17 cellular contexts compared by ENCODE assay signal in genomic region chr4:122909683-122910082, GRCh38. TPM values are rescaled to one million over a fixed set of nuclear protein-coding genes. Genes with fewer than 3 reads are reported as not detected.
DNase-seq lines count a peak whose midpoint lies in the region; FAIRE-seq and TF ChIP-seq lines count a peak whose summit lies in the region.
"Had no signal": no experiment of that assay in that cellular context is flagged by ENCODE, and none has a peak within 500 bp of the region (broad histone marks: within the 10 kb centered on the region; RNA-seq: fewer than 3 reads in every experiment).

No MANE protein-coding gene starts in this region.

- TF ChIP-seq CTCF in keratinocyte (optimal IDR thresholded peaks at IDR 0.05 in 1 of 3, IDR thresholded peaks at IDR 0.05 in 1 of 3, conservative IDR thresholded peaks at IDR 0.05 in 1 of 3; ENCODE audit: extremely low read depth in 1 of 3, insufficient read depth in 2 of 3, low read length in 3 of 3) (no peak), Caco-2 (IDR thresholded peaks at IDR 0.05; ENCODE audit: insufficient read depth in 1 of 2, low read depth in 1 of 2, low read length in 1 of 2, severe bottlenecking in 1 of 2, unreplicated experiment in 1 of 2) (no peak)

- intact Hi-C loops in Caco-2 (cut with micrococcal nuclease; ENCODE audit: unreplicated experiment), result loop anchor here (5.0 kb wide), 1 partner anchor 52 kb away; no protein-coding TSS in a partner anchor
- intact Hi-C loops in activated CD4-positive, alpha-beta T cell treated with anti-CD3 and anti-CD28 coated beads, Interleukin-2, amount 10 ng/mL, durations not matched to agents 24 days and 14 days (cut with micrococcal nuclease), result no loop called here

- no peaks in the 10 kb centered on the region for H3K27me3 ChIP-seq in GM23248 (replicated peaks; ENCODE audit: insufficient read depth)
- no peaks in the 10 kb centered on the region for H3K27me3 ChIP-seq in keratinocyte (ENCODE audit: control insufficient read depth, extremely low read depth, insufficient read depth, low read length)
- no peaks in the 10 kb centered on the region for H3K27me3 ChIP-seq in mesenchymal stem cell (ENCODE audit: control insufficient read depth in 1 of 2, insufficient read depth in 1 of 2, low read length in 2 of 2)
- H3K27me3 ChIP-seq in Caco-2 (replicated peaks; ENCODE audit: control insufficient read depth, insufficient read depth, low read length), result no peaks in the 10 kb centered on the region
- H3K27me3 ChIP-seq: BLaER1 had no signal

- H3K4me3 Mint-ChIP-seq in Caco-2 (ENCODE audit: unreplicated experiment), result no peak overlapping the region
- H3K4me3 Mint-ChIP-seq in activated CD4-positive, alpha-beta T cell treated with anti-CD3 and anti-CD28 coated beads, Interleukin-2, amount 10 ng/mL, durations not matched to agents 24 days and 14 days, result no peak overlapping the region
- H3K4me3 Mint-ChIP-seq: CD8-positive, alpha-beta memory T cell had no signal

- no peak overlapping the region for H4K8ac ChIP-seq in mesenchymal stem cell (ENCODE audit: low read length)

- in situ Hi-C loops in GM23248 (cut with MboI), result loop anchor here (10.0 kb wide), 1 partner anchor 155 kb away; no protein-coding TSS in a partner anchor

- H4K20me1 ChIP-seq in GM23248 (ENCODE audit: insufficient read depth) (no peaks in the 10 kb centered on the region), keratinocyte (ENCODE audit: control insufficient read depth, extremely low read depth, insufficient read depth, low read length) (no peaks in the 10 kb centered on the region)
- H4K20me1 ChIP-seq: BLaER1 had no signal

- H3K27ac Mint-ChIP-seq in Caco-2 (ENCODE audit: unreplicated experiment), result no peak overlapping the region
- no peak overlapping the region for H3K27ac Mint-ChIP-seq in activated CD4-positive, alpha-beta T cell treated with anti-CD3 and anti-CD28 coated beads, Interleukin-2, amount 10 ng/mL, durations not matched to agents 24 days and 14 days
- H3K27ac Mint-ChIP-seq: CD8-positive, alpha-beta memory T cell had no signal

- H3K36me3 ChIP-seq in GM23248 (ENCODE audit: low read depth), result no peaks in the 10 kb centered on the region
- H3K36me3 ChIP-seq in keratinocyte (ENCODE audit: control insufficient read depth in 2 of 2, extremely low read depth in 1 of 2, insufficient read depth in 2 of 2, low read length in 2 of 2), result no peaks in the 10 kb centered on the region
- H3K36me3 ChIP-seq in mesenchymal stem cell (ENCODE audit: control insufficient read depth in 1 of 2, insufficient read depth in 2 of 2, low read depth in 1 of 2, low read length in 2 of 2), result peaks cover 0 to 14% of the 10 kb centered on the region in 2 experiments
- H3K36me3 ChIP-seq in Caco-2 (ENCODE audit: control insufficient read depth, insufficient read depth, low read length), result no peaks in the 10 kb centered on the region
- H3K36me3 ChIP-seq: BLaER1 had no signal

- dilution Hi-C loops in keratinocyte (cut with MboI; ENCODE audit: extremely low pct_ligation_motif_present, low sequenced_read_pairs), result loop anchor here (25.0 kb wide), 1 partner anchor 147 kb away; no protein-coding TSS in a partner anchor

- H3F3A ChIP-seq in GM23248 (ENCODE audit: insufficient read depth), result peaks cover 95% of the 10 kb centered on the region

- no TSS peak for BruUV-seq in Caco-2 (replicated peaks; lab: Mats Ljungman, UMichigan)

- no peaks in the 10 kb centered on the region for H3K9me2 ChIP-seq in GM23248 (ENCODE audit: insufficient read depth)

- peaks cover 1% of the 10 kb centered on the region for H3K79me1 ChIP-seq in mesenchymal stem cell (replicated peaks; ENCODE audit: low read length, poor library complexity, severe bottlenecking)

- no peaks in the 10 kb centered on the region for H3K4me1 Mint-ChIP-seq in Caco-2 (ENCODE audit: low read depth, unreplicated experiment)
- H3K4me1 Mint-ChIP-seq in activated CD4-positive, alpha-beta T cell treated with anti-CD3 and anti-CD28 coated beads, Interleukin-2, amount 10 ng/mL, durations not matched to agents 24 days and 14 days, result peaks cover 5% of the 10 kb centered on the region
- H3K4me1 Mint-ChIP-seq: CD8-positive, alpha-beta memory T cell had no signal

- 83 to 93% methylated on average over 2 of the region's 2 CpGs for WGBS in GM23248 (ENCODE audit: low coverage in 1 of 2, low lambda C conversion rate in 2 of 2, missing lambda C conversion rate in 2 of 2), 2 experiments
- WGBS in mesenchymal stem cell, result no CpG with 5 or more reads among the region's 2 CpGs

- H3K18ac ChIP-seq in mesenchymal stem cell (ENCODE audit: low read depth in 1 of 2, low read length in 2 of 2), result no peak overlapping the region

- H3K9me3 Mint-ChIP-seq in Caco-2 (ENCODE audit: unreplicated experiment), result no peaks in the 10 kb centered on the region
- no peaks in the 10 kb centered on the region for H3K9me3 Mint-ChIP-seq in activated CD4-positive, alpha-beta T cell treated with anti-CD3 and anti-CD28 coated beads, Interleukin-2, amount 10 ng/mL, durations not matched to agents 24 days and 14 days
- H3K9me3 Mint-ChIP-seq: CD8-positive, alpha-beta memory T cell had no signal

- H4K91ac ChIP-seq in mesenchymal stem cell (ENCODE audit: low read length), result no peak overlapping the region

- H3K4me3 ChIP-seq in GM23248 (no peak overlapping the region), keratinocyte (ENCODE audit: control insufficient read depth in 2 of 3, extremely low read depth in 1 of 3, insufficient read depth in 2 of 3, low read depth in 1 of 3, low read length in 3 of 3) (no peak overlapping the region), mesenchymal stem cell (ENCODE audit: insufficient read depth in 1 of 2, low read depth in 1 of 2, low read length in 2 of 2) (no peak overlapping the region), Caco-2 (ENCODE audit: low read depth, low read length) (no peak overlapping the region)
- H3K4me3 ChIP-seq: BLaER1, GM12878 had no signal

- H3K9me1 ChIP-seq in keratinocyte (ENCODE audit: control insufficient read depth, extremely low read depth, insufficient read depth, low read length), result no peaks in the 10 kb centered on the region

- H3K23ac ChIP-seq in mesenchymal stem cell (ENCODE audit: low read length in 2 of 2), result no peak overlapping the region

- H2BK120ac ChIP-seq in mesenchymal stem cell (ENCODE audit: low read depth, low read length), result no peak overlapping the region

- H3K4me2 ChIP-seq in GM23248 (ENCODE audit: unreplicated experiment), result no peak overlapping the region
- H3K4me2 ChIP-seq in keratinocyte (ENCODE audit: control insufficient read depth, extremely low read depth, insufficient read depth, low read depth, low read length), result no peak overlapping the region
- no peak overlapping the region for H3K4me2 ChIP-seq in mesenchymal stem cell (ENCODE audit: low read length, poor library complexity, severe bottlenecking)
- H3K4me2 ChIP-seq: BLaER1 had no signal

- POLR2A ChIA-PET in Caco-2 (lab: Charles Lee), result no interaction called here

- H3K4me1 ChIP-seq in GM23248 (ENCODE audit: insufficient read depth), result peaks cover 34% of the 10 kb centered on the region
- peaks cover under 1% of the 10 kb centered on the region for H3K4me1 ChIP-seq in keratinocyte (ENCODE audit: control insufficient read depth, extremely low read depth, insufficient read depth, low read length)
- H3K4me1 ChIP-seq in mesenchymal stem cell (ENCODE audit: control insufficient read depth, insufficient read depth, low read depth, low read length), result no peaks in the 10 kb centered on the region
- H3K4me1 ChIP-seq in Caco-2, result no peaks in the 10 kb centered on the region
- H3K4me1 ChIP-seq: BLaER1 had no signal

- H3K27me3 Mint-ChIP-seq in Caco-2 (ENCODE audit: insufficient read depth, unreplicated experiment), result no peaks in the 10 kb centered on the region
- no peaks in the 10 kb centered on the region for H3K27me3 Mint-ChIP-seq in activated CD4-positive, alpha-beta T cell treated with anti-CD3 and anti-CD28 coated beads, Interleukin-2, amount 10 ng/mL, durations not matched to agents 24 days and 14 days
- H3K27me3 Mint-ChIP-seq: CD8-positive, alpha-beta memory T cell had no signal

- DNase-seq in DMS53 (lab: John Stamatoyannopoulos, UW) (peak; percentile 62), GM23248 (no peak), keratinocyte (ENCODE audit: low read depth, low spot score) (no peak), mesenchymal stem cell (peak; percentile 38), putamen (ENCODE audit: low spot score) (no peak), Caco-2 (no peak), pons (ENCODE audit: low spot score) (no peak)
- no peak for DNase-seq in activated CD4-positive, alpha-beta T cell treated with anti-CD3 and anti-CD28 coated beads, Interleukin-2, amount 10 ng/mL, durations not matched to agents 24 days and 14 days
- DNase-seq: AML-193; CD8-positive, alpha-beta memory T cell; DMS79; IMR-90 had no signal

- no peak overlapping the region for H2BK5ac ChIP-seq in mesenchymal stem cell (ENCODE audit: low read depth, low read length, poor library complexity, severe bottlenecking)

- no peaks in the 10 kb centered on the region for H3K36me3 Mint-ChIP-seq in Caco-2 (ENCODE audit: insufficient read depth, unreplicated experiment)
- H3K36me3 Mint-ChIP-seq in activated CD4-positive, alpha-beta T cell treated with anti-CD3 and anti-CD28 coated beads, Interleukin-2, amount 10 ng/mL, durations not matched to agents 24 days and 14 days (ENCODE audit: low read depth), result peaks cover 31% of the 10 kb centered on the region

- no peak overlapping the region for H3K9ac ChIP-seq in GM23248
- H3K9ac ChIP-seq in keratinocyte (ENCODE audit: control insufficient read depth, extremely low read depth, insufficient read depth, low read length), result no peak overlapping the region
- H3K9ac ChIP-seq in mesenchymal stem cell (ENCODE audit: low read length), result no peak overlapping the region
- H3K9ac ChIP-seq: BLaER1 had no signal

- peak; percentile 20 for FAIRE-seq in keratinocyte (lab: Jason Lieb, UNC)
- FAIRE-seq: GM12878, GM18507, H54 had no signal

- H2AFZ ChIP-seq in GM23248, result no peak overlapping the region
- no peak overlapping the region for H2AFZ ChIP-seq in keratinocyte (ENCODE audit: control insufficient read depth, low read length)
- H2AFZ ChIP-seq in mesenchymal stem cell (ENCODE audit: low read depth, low read length), result no peak overlapping the region

- no peak overlapping the region for H3K4ac ChIP-seq in mesenchymal stem cell (ENCODE audit: low read depth in 1 of 2, low read length in 2 of 2)

- H2AK5ac ChIP-seq in mesenchymal stem cell (ENCODE audit: low read length, severe bottlenecking), result no peak overlapping the region

- no peak overlapping the region for H2BK15ac ChIP-seq in mesenchymal stem cell (ENCODE audit: low read depth, poor library complexity, severe bottlenecking)

- no peak overlapping the region for H2BK12ac ChIP-seq in mesenchymal stem cell (ENCODE audit: low read length in 2 of 2)

- CTCF ChIA-PET in Caco-2 (lab: Charles Lee), result no interaction called here

- peak overlapping the region; percentile 35 for H3K27ac ChIP-seq in GM23248
- H3K27ac ChIP-seq in keratinocyte (ENCODE audit: control insufficient read depth, insufficient read depth, low read length), result no peak overlapping the region
- H3K27ac ChIP-seq in mesenchymal stem cell (ENCODE audit: low read length, poor library complexity, severe bottlenecking), result no peak overlapping the region
- H3K27ac ChIP-seq: BLaER1, HL-60 had no signal

- no peak overlapping the region for H3K14ac ChIP-seq in mesenchymal stem cell (ENCODE audit: low read length in 2 of 2)

- H3K79me2 ChIP-seq in GM23248 (ENCODE audit: insufficient read depth), result peaks cover 10% of the 10 kb centered on the region; the same call in 1 of the 2 replicates
- no peaks in the 10 kb centered on the region for H3K79me2 ChIP-seq in keratinocyte (ENCODE audit: control insufficient read depth, insufficient read depth, low read length)

- H3K9me3 ChIP-seq in GM23248 (ENCODE audit: low read depth) (no peaks in the 10 kb centered on the region), keratinocyte (ENCODE audit: control insufficient read depth, low read depth, low read length) (no peaks in the 10 kb centered on the region), mesenchymal stem cell (ENCODE audit: control insufficient read depth, low read length) (no peaks in the 10 kb centered on the region), Caco-2 (no peaks in the 10 kb centered on the region)
- H3K9me3 ChIP-seq: BLaER1 had no signal

RNA-seq across cellular contexts. Expression of gene NUDT6, which starts 12.7 kb away (rescaled TPM):
- 4.3 and 4.9 TPM in 2 replicates for total RNA-seq in GM23248 (2014; rRNA removed; shearing (Covaris generic))
- 4.1 and 6.0 TPM in 2 replicates for polyA plus RNA-seq in GM23248 (2016; fragmentation: Nextera tagmentation; extraction: Ambion mirVana)
- 4.6 to 6.9 TPM (median 5.8 TPM) in 3 replicates for polyA plus RNA-seq in keratinocyte
- polyA plus RNA-seq in keratinocyte (2011; ENCODE audit: low read depth), result 7.6 TPM
- 4.0 and 5.5 TPM in 2 replicates for polyA plus RNA-seq in keratinocyte (2011; cell fraction: cytosol; rRNA removed)
- polyA plus RNA-seq in keratinocyte (2011; cell fraction: nucleus; rRNA removed), result 6.9 and 7.0 TPM in 2 replicates
- polyA plus RNA-seq in keratinocyte (2012; ENCODE audit: low replicate concordance), result 2.9 and 5.3 TPM in 2 replicates
- 1.0 to 2.1 TPM (median 2.0 TPM) in 3 replicates for polyA minus RNA-seq in keratinocyte
- polyA minus RNA-seq in keratinocyte (2011; cell fraction: cytosol; rRNA and poly(A)+ RNA removed), result 3.3 TPM
- polyA minus RNA-seq in keratinocyte (2011; cell fraction: nucleus; rRNA and poly(A)+ RNA removed), result 1.6 and 1.8 TPM in 2 replicates
- 6.2 TPM for polyA plus RNA-seq in mesenchymal stem cell (2013, experiment 1 of 2)
- 5.9 TPM for polyA plus RNA-seq in mesenchymal stem cell (2013, experiment 2 of 2)
- total RNA-seq in Caco-2 (2022), result 5.3 and 5.7 TPM in 2 replicates
- total RNA-seq in activated CD4-positive, alpha-beta T cell treated with anti-CD3 and anti-CD28 coated beads, Interleukin-2, amount 10 ng/mL, durations not matched to agents 24 days and 14 days, result 8.8 and 10.0 TPM in 2 replicates

Comparison
In these comparisons a context has a peak if more than half of its experiments do, and no peak if none do; other contexts are left out.
1. DNase-seq: peak in DMS53 (single experiment) and mesenchymal stem cell (single experiment); none in GM23248 (single experiment), keratinocyte (single experiment), putamen (single experiment), Caco-2 (0 of 2), pons (single experiment) and activated CD4-positive, alpha-beta T cell treated with anti-CD3 and anti-CD28 coated beads, Interleukin-2, amount 10 ng/mL, durations not matched to agents 24 days and 14 days (single experiment).